ENCODE assay signal across 8 cellular contexts in the genomic region with DNA sequence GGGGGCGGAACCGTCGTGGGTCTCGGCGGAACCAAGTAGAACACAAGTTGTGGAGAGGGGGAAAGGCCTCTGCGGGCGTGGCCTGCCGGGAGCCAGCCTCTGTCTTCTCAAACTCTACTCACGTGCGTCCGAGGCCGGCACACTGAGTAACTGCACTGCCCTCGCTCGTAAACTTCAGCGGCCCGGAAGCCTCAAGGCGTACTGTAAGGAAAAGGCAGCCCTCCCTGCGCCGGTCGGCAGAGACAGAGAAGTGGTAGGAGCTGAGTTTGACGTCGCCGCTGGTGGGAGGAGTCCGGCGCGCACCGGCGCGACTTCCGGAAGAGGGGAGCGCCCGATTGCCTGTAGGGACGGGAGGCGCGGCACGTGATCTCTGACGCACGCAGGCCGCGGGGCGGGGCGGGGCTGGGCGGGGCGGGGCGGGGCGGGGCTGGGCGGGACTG. TPM values are rescaled to one million over a fixed set of nuclear protein-coding genes. Genes with fewer than 3 reads are reported as not detected.
DNase-seq lines count a peak whose midpoint lies in the region; ATAC-seq, FAIRE-seq and TF ChIP-seq lines count a peak whose summit lies in the region.

A gene with protein sequence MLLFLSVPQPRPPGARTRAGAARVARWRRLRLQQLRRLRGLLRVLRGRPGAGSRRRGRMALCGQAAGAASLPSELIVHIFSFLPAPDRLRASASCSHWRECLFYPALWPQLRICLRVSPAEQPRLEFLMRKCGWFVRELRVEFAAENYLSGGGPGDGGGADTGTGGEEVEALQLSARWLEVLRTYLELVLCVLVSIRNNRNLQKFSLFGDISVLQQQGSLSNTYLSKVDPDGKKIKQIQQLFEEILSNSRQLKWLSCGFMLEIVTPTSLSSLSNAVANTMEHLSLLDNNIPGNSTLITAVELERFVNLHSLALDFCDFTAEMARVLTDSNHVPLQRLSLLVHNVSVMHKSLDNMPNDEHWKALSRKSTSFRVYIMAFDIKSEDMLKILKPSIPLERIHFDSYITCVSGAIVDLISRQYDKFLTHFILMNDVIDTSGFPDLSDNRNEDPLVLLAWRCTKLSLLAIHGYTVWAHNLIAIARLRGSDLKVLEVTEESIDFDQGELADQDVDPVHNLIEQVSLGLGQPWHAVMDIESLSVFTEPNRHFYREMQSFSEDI (minus strand): TSS at position 255 of the 440 bp plus-strand sequence. CDS start 271 bp downstream, outside the sequence.

- H3K4me1 ChIP-seq in H1 (replicated peaks in 1 of 4; ENCODE audit: control insufficient read depth in 3 of 4, insufficient read depth in 4 of 4, low read length in 3 of 4) (no peaks in the 10 kb centered on the region; a peak in 1 of 7 replicates), mesendoderm (ENCODE audit: control insufficient read depth, low read depth, low read length) (peaks cover 2% of the 10 kb centered on the region)

- DNase-seq in CMK (ENCODE audit: low read depth) (peak; percentile 68), HUDEP-2 (lab: John Stamatoyannopoulos, UW; ENCODE audit: unreplicated experiment in 76 of 76) (peak; percentile 35 to 98 (median 90)), NOMO-1 treated with dmso at 0.1 percent for 144 hours (lab: John Stamatoyannopoulos, UW; ENCODE audit: unreplicated experiment) (peak; percentile 99), H1 (ENCODE audit: low read depth in 1 of 2, low spot score in 2 of 2) (peak; percentile 86 to 96), mesendoderm (peak; percentile 98)
- DNase-seq in activated CD8-positive, alpha-beta memory T cell treated with anti-CD3 and anti-CD28 coated beads, Interleukin-2, amount 10 ng/mL, durations not matched to agents 7 days and 5 days, result peak; percentile 97
- DNase-seq in stimulated activated CD8-positive, alpha-beta memory T cell treated with anti-CD3 and anti-CD28 coated beads, Interleukin-12 subunit alpha, Interleukin-12 subunit beta, amount 100 ng/mL, for 4 hours (ENCODE audit: low read depth), result peak; percentile 96

- H3K23me2 ChIP-seq in H1 (ENCODE audit: low read depth, low read length), result peaks cover 3% of the 10 kb centered on the region; the same call in 1 of the 2 replicates

- peak; percentile 77 for ATAC-seq in GM21390 (IDR thresholded peaks at IDR 0.05; ENCODE audit: unreplicated experiment)
- ATAC-seq in activated CD8-positive, alpha-beta memory T cell treated with anti-CD3 and anti-CD28 coated beads, Interleukin-2, amount 10 ng/mL, durations not matched to agents 7 days and 5 days, result peak; percentile 88

- H3K4me2 ChIP-seq in H1 (ENCODE audit: insufficient read depth in 1 of 2, low read depth in 2 of 2, low read length in 2 of 2) (peak within 1 kb of the TSS; percentile 92 to 100), mesendoderm (ENCODE audit: low read length) (peak within 1 kb of the TSS; percentile 92)

- H4K20me1 ChIP-seq in H1 (replicated peaks in 1 of 2; ENCODE audit: control insufficient read depth in 1 of 2, insufficient read depth in 2 of 2, low read length in 2 of 2), result peaks cover 3 to 16% of the 10 kb centered on the region in 2 experiments

- POLR2A ChIA-PET in H1 (lab: Charles Lee; ENCODE audit: partially characterized antibody), result interaction anchor here (0.9 to 3.1 kb wide), 16 partner anchors 9 to 329 kb away, joined by 3 to 24 read pairs (median 6); a partner anchor contains a TSS

- no peak within 1 kb of the TSS for H3K23ac ChIP-seq in H1 (ENCODE audit: insufficient read length)
- H3K23ac ChIP-seq in mesendoderm (ENCODE audit: low read length), result peak within 1 kb of the TSS; percentile 98

- H2BK20ac ChIP-seq in H1 (ENCODE audit: low read length), result no peak within 1 kb of the TSS

- CTCF ChIA-PET in activated CD8-positive, alpha-beta memory T cell treated with anti-CD3 and anti-CD28 coated beads, Interleukin-2, amount 10 ng/mL, durations not matched to agents 7 days and 5 days (lab: Charles Lee), result interaction anchor here (0.8 to 3.8 kb wide), 10 partner anchors 10 to 330 kb away, joined by 3 to 31 read pairs (median 3); a partner anchor contains a TSS
- CTCF ChIA-PET in H1 (lab: Charles Lee; ENCODE audit: partially characterized antibody), result interaction anchor here (0.9 to 1.1 kb wide), 3 partner anchors 22 to 56 kb away, joined by 3 to 4 read pairs (median 3); no protein-coding TSS in a partner anchor

- TF ChIP-seq EP300 in H1 (IDR thresholded peaks at IDR 0.05; ENCODE audit: borderline replicate concordance in 1 of 2, low read depth in 2 of 2, low read length in 2 of 2), result peak in 1 of 2 experiments; percentile 99; a peak in 2 of 3 replicates

- 0% methylated on average over 45 of the region's 47 CpGs; no CpG with 5 or more reads in 1 of the 2 experiments for WGBS in H1 (ENCODE audit: extremely low coverage in 1 of 2, insufficient coverage in 1 of 2, insufficient read length in 1 of 2, insufficient replicate concordance in 2 of 2, low coverage in 1 of 2, low lambda C conversion rate in 2 of 2, missing lambda C conversion rate in 1 of 2), 2 experiments
- no CpG with 5 or more reads among the region's 47 CpGs for WGBS in mesendoderm (ENCODE audit: extremely low coverage, insufficient coverage, low lambda C conversion rate)

- 0 out of 3 replicates have a peak, but pooled peaks of 1 of the 2 experiments have one; percentile 5 for TF ChIP-seq POLR2A in H1 (IDR thresholded peaks at IDR 0.05; ENCODE audit: control extremely low read depth in 1 of 2, low read depth in 2 of 2, low read length in 2 of 2)

- H3K27ac Mint-ChIP-seq in activated CD8-positive, alpha-beta memory T cell treated with anti-CD3 and anti-CD28 coated beads, Interleukin-2, amount 10 ng/mL, durations not matched to agents 7 days and 5 days, result peak within 1 kb of the TSS; percentile 99

- peak within 1 kb of the TSS; percentile 99 for H2BK5ac ChIP-seq in H1 (ENCODE audit: low read depth, low read length)
- H2BK5ac ChIP-seq in mesendoderm (ENCODE audit: low read length), result peak within 1 kb of the TSS; percentile 98

- peak within 1 kb of the TSS; percentile 100 for H4K5ac ChIP-seq in H1 (ENCODE audit: insufficient read length, low read depth, low read length)
- H4K5ac ChIP-seq in mesendoderm (ENCODE audit: low read length), result no peak within 1 kb of the TSS

- H4K8ac ChIP-seq in H1 (ENCODE audit: extremely low read depth, insufficient read depth, low read length) (peak within 1 kb of the TSS; percentile 100; the same call in 1 of the 2 replicates), mesendoderm (ENCODE audit: low read depth, low read length) (no peak within 1 kb of the TSS)

- H3K36me3 Mint-ChIP-seq in activated CD8-positive, alpha-beta memory T cell treated with anti-CD3 and anti-CD28 coated beads, Interleukin-2, amount 10 ng/mL, durations not matched to agents 7 days and 5 days, result peaks cover 9% of the 10 kb centered on the region

- no peak for TF ChIP-seq CTCF in H1 (IDR thresholded peaks at IDR 0.05; ENCODE audit: control extremely low read depth in 1 of 3, insufficient read depth in 1 of 3, low read depth in 1 of 3, low read length in 3 of 3)

- H3K9ac ChIP-seq in H1 (replicated peaks in 1 of 4; ENCODE audit: extremely low read depth in 1 of 4, low read depth in 3 of 4, low read length in 3 of 4), result peak within 1 kb of the TSS; percentile 98 to 100 (median 99)
- peak within 1 kb of the TSS; percentile 92 for H3K9ac ChIP-seq in mesendoderm (ENCODE audit: low read length)

- H2BK12ac ChIP-seq in H1 (ENCODE audit: low read depth, low read length), result peak within 1 kb of the TSS; percentile 99

- H3K27ac ChIP-seq in H1 (ENCODE audit: low read depth, low read length), result peak within 1 kb of the TSS; percentile 100
- peak within 1 kb of the TSS; percentile 84 for H3K27ac ChIP-seq in mesendoderm (ENCODE audit: low read depth, low read length)

- H3K79me1 ChIP-seq in H1 (ENCODE audit: low read depth, low read length) (no peaks in the 10 kb centered on the region; the same call in 1 of the 2 replicates), mesendoderm (ENCODE audit: low read length) (peaks cover 10% of the 10 kb centered on the region)

- no peak for FAIRE-seq in H1 (lab: Jason Lieb, UNC)

- no peak for TF ChIP-seq RAD21 in H1 (IDR thresholded peaks at IDR 0.05 in 1 of 2, conservative IDR thresholded peaks at IDR 0.05 in 1 of 2; ENCODE audit: low read depth in 2 of 2, low read length in 2 of 2)

- H3K9me3 ChIP-seq in H1 (ENCODE audit: insufficient read depth in 2 of 2, low read depth in 1 of 2, low read length in 1 of 2), result no peaks in the 10 kb centered on the region

- peak within 1 kb of the TSS; percentile 100 for H2AFZ ChIP-seq in H1 (ENCODE audit: low read length)

- H3K4me3 ChIP-seq in H1 (ENCODE audit: extremely low read depth in 1 of 4, insufficient read depth in 2 of 4, low read depth in 3 of 4, low read length in 4 of 4) (peak within 1 kb of the TSS; percentile 69 to 98 (median 94)), mesendoderm (ENCODE audit: low read length) (peak within 1 kb of the TSS; percentile 89)

- H2AK5ac ChIP-seq in H1 (ENCODE audit: low read depth, low read length) (no peak within 1 kb of the TSS), mesendoderm (ENCODE audit: low read length) (no peak within 1 kb of the TSS)

- H2BK15ac ChIP-seq in H1 (ENCODE audit: low read length), result no peak within 1 kb of the TSS
- H2BK15ac ChIP-seq in mesendoderm (replicated peaks; ENCODE audit: low read depth), result no peak within 1 kb of the TSS

- H3K36me3 ChIP-seq in H1 (ENCODE audit: control insufficient read depth in 2 of 4, insufficient read depth in 4 of 4, low read length in 3 of 4) (no peaks in the 10 kb centered on the region), mesendoderm (ENCODE audit: control insufficient read depth, insufficient read depth, low read length) (no peaks in the 10 kb centered on the region)

- H3K14ac ChIP-seq in H1 (ENCODE audit: insufficient read length), result no peak within 1 kb of the TSS

- H3K27me3 Mint-ChIP-seq in activated CD8-positive, alpha-beta memory T cell treated with anti-CD3 and anti-CD28 coated beads, Interleukin-2, amount 10 ng/mL, durations not matched to agents 7 days and 5 days, result no peaks in the 10 kb centered on the region

- H3K27me3 ChIP-seq in H1 (replicated peaks in 1 of 4; ENCODE audit: control insufficient read depth in 3 of 4, extremely low read depth in 1 of 4, insufficient read depth in 3 of 4, low read length in 3 of 4) (no peaks in the 10 kb centered on the region), mesendoderm (ENCODE audit: insufficient read depth, low read length, poor library complexity) (no peaks in the 10 kb centered on the region)

- H3K18ac ChIP-seq in H1 (ENCODE audit: extremely low read depth, low read length) (peak within 1 kb of the TSS; percentile 99), mesendoderm (ENCODE audit: low read length) (peak within 1 kb of the TSS; percentile 28)

- peak within 1 kb of the TSS; percentile 100 for H4K91ac ChIP-seq in H1 (replicated peaks; ENCODE audit: insufficient read length, low read length)

- H3K56ac ChIP-seq in H1 (replicated peaks; ENCODE audit: insufficient read length, low read depth, low read length) (peak within 1 kb of the TSS; percentile 93), mesendoderm (ENCODE audit: low read length) (peak within 1 kb of the TSS; percentile 98)

- H3K4me3 Mint-ChIP-seq in activated CD8-positive, alpha-beta memory T cell treated with anti-CD3 and anti-CD28 coated beads, Interleukin-2, amount 10 ng/mL, durations not matched to agents 7 days and 5 days, result peak within 1 kb of the TSS; percentile 88

- no peak within 1 kb of the TSS for H3K4ac ChIP-seq in H1 (replicated peaks; ENCODE audit: insufficient read length, low read depth, low read length)
- peak within 1 kb of the TSS; percentile 49 for H3K4ac ChIP-seq in mesendoderm (ENCODE audit: low read depth, low read length)

- peaks cover 37% of the 10 kb centered on the region for H3K4me1 Mint-ChIP-seq in activated CD8-positive, alpha-beta memory T cell treated with anti-CD3 and anti-CD28 coated beads, Interleukin-2, amount 10 ng/mL, durations not matched to agents 7 days and 5 days

- no peak within 1 kb of the TSS for H2BK120ac ChIP-seq in H1 (replicated peaks; ENCODE audit: low read depth, low read length)
- H2BK120ac ChIP-seq in mesendoderm (ENCODE audit: low read depth, low read length), result no peak within 1 kb of the TSS

- no peaks in the 10 kb centered on the region for H3K9me3 Mint-ChIP-seq in activated CD8-positive, alpha-beta memory T cell treated with anti-CD3 and anti-CD28 coated beads, Interleukin-2, amount 10 ng/mL, durations not matched to agents 7 days and 5 days (ENCODE audit: low read depth)

- H3K79me2 ChIP-seq in H1 (ENCODE audit: control insufficient read depth in 1 of 2, insufficient read depth in 2 of 2, low read length in 2 of 2) (peaks cover 0 to 36% of the 10 kb centered on the region in 2 experiments; a peak in 3 of 4 replicates), mesendoderm (ENCODE audit: control insufficient read depth, insufficient read depth, low read length) (peaks cover 12% of the 10 kb centered on the region)

RNA-seq across cellular contexts. Expression of the gene that starts here (rescaled TPM):
- 10 to 100 TPM; 17.5 to 19.9 TPM for total RNA-seq in activated CD8-positive, alpha-beta memory T cell treated with anti-CD3 and anti-CD28 coated beads, Interleukin-2, amount 10 ng/mL, durations not matched to agents 7 days and 5 days
- total RNA-seq in H1 (2021; fragmentation: NEBNext Ultra II Directional; extraction: Animal tissue kit (Norgen Biotek cat#: 25700)), result 10.8 and 11.5 TPM in 2 replicates
- 3.4 and 4.7 TPM in 2 replicates for polyA plus RNA-seq in H1 (2011; rRNA removed)
- 5.5 TPM for polyA plus RNA-seq in H1 (2011; cell fraction: cytosol; rRNA removed)
- 4.8 TPM for polyA plus RNA-seq in H1 (2011; cell fraction: nucleus; rRNA removed)
- polyA plus RNA-seq in H1 (2012, experiment 1 of 2), result 5.2 to 8.1 TPM (median 5.9 TPM) in 4 replicates
- 2.8 TPM for polyA plus RNA-seq in H1 (2012, experiment 2 of 2)
- 8.6 TPM for polyA plus RNA-seq in H1 (2013, experiment 1 of 2)
- 8.2 TPM for polyA plus RNA-seq in H1 (2013, experiment 2 of 2)
- 7.5 and 8.5 TPM in 2 replicates for polyA minus RNA-seq in H1 (2011; rRNA and poly(A)+ RNA removed)
- polyA minus RNA-seq in H1 (2011; cell fraction: cytosol; rRNA and poly(A)+ RNA removed), result 8.1 TPM
- polyA minus RNA-seq in H1 (2011; cell fraction: nucleus; rRNA and poly(A)+ RNA removed), result 10.3 TPM
- 9.6 TPM for polyA plus RNA-seq in mesendoderm (2013, experiment 1 of 2)
- polyA plus RNA-seq in mesendoderm (2013, experiment 2 of 2), result 9.3 TPM

Comparison
In these comparisons a context has a peak if more than half of its experiments do, and no peak if none do; other contexts are left out.
1. Peak in every context shown above with its lines: DNase-seq, ATAC-seq, H3K4me3 ChIP-seq and H3K27ac ChIP-seq.